ENCODE assay signal across 34 cellular contexts in the genomic region with DNA sequence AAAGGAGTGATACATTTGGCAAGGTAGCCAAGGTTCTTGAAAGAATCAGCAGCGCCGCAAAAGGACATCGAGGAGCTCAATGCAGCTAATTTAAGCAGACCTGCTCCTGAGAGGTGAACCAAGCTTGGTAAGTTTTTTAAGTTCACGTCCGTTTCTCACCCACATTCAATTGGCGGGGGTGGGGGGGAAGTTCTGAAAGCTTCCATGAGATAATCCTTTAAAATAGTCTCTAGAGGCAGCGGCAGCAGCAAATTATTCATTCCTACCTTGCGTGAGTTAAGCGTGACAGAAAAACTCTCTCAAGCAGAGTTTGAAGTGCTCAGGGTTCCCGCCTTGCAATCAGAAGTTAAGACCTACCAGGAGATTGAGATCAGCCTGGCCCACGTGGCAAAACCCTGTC.
"Had no signal": no experiment of that assay in that cellular context is flagged by ENCODE, and none has a peak within 500 bp of the region (broad histone marks: within the 10 kb centered on the region; RNA-seq: fewer than 3 reads in every experiment).

No MANE protein-coding gene starts in this region.

- H3K27ac Mint-ChIP-seq: activated CD4-positive, alpha-beta memory T cell treated with anti-CD3 and anti-CD28 coated beads for 36 hours; activated CD4-positive, alpha-beta T cell treated with anti-CD3 and anti-CD28 coated beads, Interleukin-2, amount 10 ng/mL, durations not matched to agents 24 days and 14 days; activated naive CD4-positive, alpha-beta T cell treated with anti-CD3 and anti-CD28 coated beads for 36 hours; activated naive CD8-positive, alpha-beta T cell treated with anti-CD3 and anti-CD28 coated beads for 36 hours; activated T-helper 1 cell treated with anti-CD3 and anti-CD28 coated beads, Interleukin-12 subunit alpha, Interleukin-12 subunit beta, Interleukin-2, Interleukin-4 antibody, amounts not matched to agents 30 ng/mL and 10 ng/mL and 1 ng/mL, durations not matched to agents 14 hours and 24 hours and 36 hours; brain; effector memory CD8-positive, alpha-beta T cell; mesothelial cell of epicardium; naive B cell; nephron progenitor cell; progenitor cell of endocrine pancreas; stimulated activated effector memory CD8-positive, alpha-beta T cell treated with anti-CD3 and anti-CD28 coated beads, Interleukin-12 subunit alpha, Interleukin-12 subunit beta, amount 100 ng/mL, for 72 hours; stimulated activated naive CD8-positive, alpha-beta T cell treated with anti-CD3 and anti-CD28 coated beads, Interleukin-15, Interleukin-2, amounts not matched to agents 100 ng/mL and 50 ng/mL, for 24 hours had no signal

- H3K9me3 Mint-ChIP-seq: activated CD4-positive, alpha-beta memory T cell treated with anti-CD3 and anti-CD28 coated beads for 36 hours; activated CD4-positive, alpha-beta T cell treated with anti-CD3 and anti-CD28 coated beads, Interleukin-2, amount 10 ng/mL, durations not matched to agents 24 days and 14 days; activated naive CD4-positive, alpha-beta T cell treated with anti-CD3 and anti-CD28 coated beads for 36 hours; activated naive CD8-positive, alpha-beta T cell treated with anti-CD3 and anti-CD28 coated beads for 36 hours; activated T-helper 1 cell treated with anti-CD3 and anti-CD28 coated beads, Interleukin-12 subunit alpha, Interleukin-12 subunit beta, Interleukin-2, Interleukin-4 antibody, amounts not matched to agents 30 ng/mL and 10 ng/mL and 1 ng/mL, durations not matched to agents 14 hours and 24 hours and 36 hours; effector memory CD8-positive, alpha-beta T cell; mesothelial cell of epicardium; naive B cell; nephron progenitor cell; stimulated activated effector memory CD8-positive, alpha-beta T cell treated with anti-CD3 and anti-CD28 coated beads, Interleukin-12 subunit alpha, Interleukin-12 subunit beta, amount 100 ng/mL, for 72 hours; stimulated activated naive CD8-positive, alpha-beta T cell treated with anti-CD3 and anti-CD28 coated beads, Interleukin-15, Interleukin-2, amounts not matched to agents 100 ng/mL and 50 ng/mL, for 24 hours had no signal

- H3K4me3 Mint-ChIP-seq: activated CD4-positive, alpha-beta memory T cell treated with anti-CD3 and anti-CD28 coated beads for 36 hours; activated CD4-positive, alpha-beta T cell treated with anti-CD3 and anti-CD28 coated beads, Interleukin-2, amount 10 ng/mL, durations not matched to agents 24 days and 14 days; activated naive CD4-positive, alpha-beta T cell treated with anti-CD3 and anti-CD28 coated beads for 36 hours; activated naive CD8-positive, alpha-beta T cell treated with anti-CD3 and anti-CD28 coated beads for 36 hours; activated T-helper 1 cell treated with anti-CD3 and anti-CD28 coated beads, Interleukin-12 subunit alpha, Interleukin-12 subunit beta, Interleukin-2, Interleukin-4 antibody, amounts not matched to agents 30 ng/mL and 10 ng/mL and 1 ng/mL, durations not matched to agents 14 hours and 24 hours and 36 hours; brain; effector memory CD8-positive, alpha-beta T cell; mesothelial cell of epicardium; naive B cell; nephron progenitor cell; stimulated activated effector memory CD8-positive, alpha-beta T cell treated with anti-CD3 and anti-CD28 coated beads, Interleukin-12 subunit alpha, Interleukin-12 subunit beta, amount 100 ng/mL, for 72 hours; stimulated activated naive CD8-positive, alpha-beta T cell treated with anti-CD3 and anti-CD28 coated beads, Interleukin-15, Interleukin-2, amounts not matched to agents 100 ng/mL and 50 ng/mL, for 24 hours had no signal

- H3K4me3 ChIP-seq: adrenal gland, cardiac muscle cell, colonic mucosa, ovary, skin epidermis, thoracic aorta had no signal

- H3K36me3 Mint-ChIP-seq: activated CD4-positive, alpha-beta memory T cell treated with anti-CD3 and anti-CD28 coated beads for 36 hours; activated naive CD8-positive, alpha-beta T cell treated with anti-CD3 and anti-CD28 coated beads for 36 hours; brain; mesothelial cell of epicardium; naive B cell; stimulated activated effector memory CD8-positive, alpha-beta T cell treated with anti-CD3 and anti-CD28 coated beads, Interleukin-12 subunit alpha, Interleukin-12 subunit beta, amount 100 ng/mL, for 72 hours had no signal

- H3K9me3 ChIP-seq: adrenal gland, colonic mucosa, neutrophil, ovary, thoracic aorta had no signal

- H3K27me3 Mint-ChIP-seq: activated CD4-positive, alpha-beta memory T cell treated with anti-CD3 and anti-CD28 coated beads for 36 hours; activated naive CD8-positive, alpha-beta T cell treated with anti-CD3 and anti-CD28 coated beads for 36 hours; effector memory CD8-positive, alpha-beta T cell; naive B cell; progenitor cell of endocrine pancreas had no signal

- H3K36me3 ChIP-seq: adrenal gland, cardiac muscle cell, colonic mucosa, neutrophil, ovary, thoracic aorta had no signal

- ATAC-seq: effector memory CD8-positive, alpha-beta T cell; sciatic nerve; stimulated activated effector memory CD8-positive, alpha-beta T cell treated with anti-CD3 and anti-CD28 coated beads, Interleukin-12 subunit alpha, Interleukin-12 subunit beta, amount 100 ng/mL, for 72 hours had no signal

- H3K27ac ChIP-seq: adrenal gland, cardiac muscle cell, colonic mucosa, neutrophil, ovary, thoracic aorta, VCaP had no signal

- DNase-seq: activated CD4-positive, alpha-beta memory T cell treated with anti-CD3 and anti-CD28 coated beads for 36 hours; activated CD4-positive, alpha-beta T cell treated with anti-CD3 and anti-CD28 coated beads, Interleukin-2, amount 10 ng/mL, durations not matched to agents 24 days and 14 days; activated CD4-positive, CD25-positive, alpha-beta regulatory T cell treated with anti-CD3 and anti-CD28 coated beads, Interleukin-2, amount 50 U/mL, for 72 hours; activated CD8-positive, alpha-beta memory T cell treated with anti-CD3 and anti-CD28 coated beads, Interleukin-2, amount 50 U/mL, for 4 hours; activated effector memory CD4-positive, alpha-beta T cell treated with anti-CD3 and anti-CD28 coated beads, Interleukin-2, amount 50 U/mL, for 16 hours; activated naive CD4-positive, alpha-beta T cell treated with anti-CD3 and anti-CD28 coated beads for 36 hours; activated naive CD8-positive, alpha-beta T cell treated with anti-CD3 and anti-CD28 coated beads for 36 hours; activated T-cell treated with anti-CD3 and anti-CD28 coated beads, Interleukin-2, amount 50 U/mL, for 1 hour; adrenal gland; aorta; cerebellar nuclear complex; colonic mucosa; effector memory CD8-positive, alpha-beta T cell; foreskin melanocyte; hippocampal formation; left cardiac atrium; naive B cell; nephron progenitor cell; ovary; stimulated activated CD4-positive, alpha-beta T cell treated with anti-CD3 and anti-CD28 coated beads, Interleukin-12 subunit alpha, Interleukin-12 subunit beta, amount 100 ng/mL, for 4 hours; stimulated activated CD4-positive, alpha-beta T cell treated with anti-CD3 and anti-CD28 coated beads, Interleukin-4, amount 100 ng/mL, for 24 hours; trophoblast cell had no signal

- H3K27me3 ChIP-seq: adrenal gland, cardiac muscle cell, colonic mucosa, ovary had no signal
